In genomic region chr17:731943-732787, GRCh38 we compare ENCODE assay signal across 8 cellular contexts. TPM values are rescaled to one million over a fixed set of nuclear protein-coding genes. Genes with fewer than 3 reads are reported as not detected.
DNase-seq lines count a peak whose midpoint lies in the region; ATAC-seq, FAIRE-seq and TF ChIP-seq lines count a peak whose summit lies in the region.

TLCD3A (plus strand) TSS chr17:732596; CDS start chr17:732648, 52 bp downstream.

- WGBS in K562 (ENCODE audit: insufficient coverage, low coverage, missing lambda C conversion rate): 1% methylated on average over 10 of the region's 121 CpGs

- TF ChIP-seq CTCF in K562 (IDR thresholded peaks at IDR 0.05 in 2 of 3, conservative IDR thresholded peaks at IDR 0.05 in 1 of 3; ENCODE audit: insufficient read depth in 2 of 3, low read depth in 1 of 3, low read length in 3 of 3): no peak

- TF ChIP-seq POLR2A in GM18951 (IDR thresholded peaks at IDR 0.05; ENCODE audit: extremely low read depth, insufficient read depth, insufficient read length) (peak; percentile 51), K562 (conservative IDR thresholded peaks at IDR 0.05) (no peak)

- H3K4me3 ChIP-seq in K562 (peak within 1 kb of the TSS; percentile 61), rectal smooth muscle tissue (ENCODE audit: low read length) (peak within 1 kb of the TSS; percentile 63)

- DNase-seq in AG08396 (ENCODE audit: low spot score) (peak; percentile 93), HK-2 (ENCODE audit: unreplicated experiment) (peak; percentile 71), K562 (ENCODE audit: extremely low read depth in 1 of 4, low spot score in 3 of 4) (peak; percentile 69 to 86 (median 84)), hippocampal formation (lab: John Stamatoyannopoulos, UW) (peak; percentile 14 to 39), NCI-H2029 treated with DMSO at 0.1 percent for 48 hours (lab: John Stamatoyannopoulos, UW) (no peak)

- TF ChIP-seq RAD21 in K562 (CRISPR knock-in tag; conservative IDR thresholded peaks at IDR 0.05 in 1 of 2, IDR thresholded peaks at IDR 0.05 in 1 of 2): no peak

- H3K27me3 ChIP-seq in K562 (ENCODE audit: control insufficient read depth in 2 of 2, insufficient read depth in 2 of 2, low read length in 2 of 2): no peaks in the 10 kb centered on the region
- no peaks in the 10 kb centered on the region for H3K27me3 ChIP-seq in rectal smooth muscle tissue (ENCODE audit: control insufficient read depth, insufficient read depth, low read length)

- no peak for FAIRE-seq in K562 (lab: Jason Lieb, UNC)

- TF ChIP-seq EP300 in K562 (IDR thresholded peaks at IDR 0.05; ENCODE audit: low read length): no peak

- POLR2A ChIA-PET in K562 (lab: Yijun Ruan, JAX): interaction anchor here (1.0 kb wide), 1 partner anchor 13 kb away, joined by 3 read pairs; no protein-coding TSS in a partner anchor

- H2AFZ ChIP-seq in K562 (ENCODE audit: low read depth, low read length): peak within 1 kb of the TSS; percentile 76

- no peaks in the 10 kb centered on the region for H3K9me1 ChIP-seq in K562 (ENCODE audit: control insufficient read depth, insufficient read depth, low read length)

- CTCF ChIA-PET in K562 (lab: Yijun Ruan, JAX; ENCODE audit: low intra/inter-chr PET ratio): no interaction called here

- no TSS peak for BruUV-seq in K562 (replicated peaks; lab: Mats Ljungman, UMichigan)

- peaks cover 3% of the 10 kb centered on the region for H3K27me3 Mint-ChIP-seq in T-helper 1 cell treated with Interleukin-12 subunit alpha and Interleukin-12 subunit beta and Interleukin-4 antibody, amounts not matched to agents 30 μg/mL and 1 μg/mL, for 36 hours (ENCODE audit: low read depth)

- H3K9me3 ChIP-seq in K562 (replicated peaks; ENCODE audit: control insufficient read depth, insufficient read depth, low read depth, low read length): no peaks in the 10 kb centered on the region

- H3K27ac ChIP-seq in K562 (ENCODE audit: extremely low read depth, low read depth, low read length): peak within 1 kb of the TSS; percentile 74
- H3K27ac ChIP-seq in rectal smooth muscle tissue (ENCODE audit: low read depth, low read length): peak within 1 kb of the TSS; percentile 50

- ATAC-seq in K562: peak; percentile 83

- H3K4me3 Mint-ChIP-seq in T-helper 1 cell treated with Interleukin-12 subunit alpha and Interleukin-12 subunit beta and Interleukin-4 antibody, amounts not matched to agents 30 μg/mL and 1 μg/mL, for 36 hours: peak within 1 kb of the TSS; percentile 89

- intact Hi-C loops in K562 (cut with micrococcal nuclease): no loop called here

- H3K9me3 Mint-ChIP-seq in T-helper 1 cell treated with Interleukin-12 subunit alpha and Interleukin-12 subunit beta and Interleukin-4 antibody, amounts not matched to agents 30 μg/mL and 1 μg/mL, for 36 hours: no peaks in the 10 kb centered on the region

- H3K36me3 ChIP-seq in K562 (ENCODE audit: control insufficient read depth, insufficient read depth, low read length): peaks cover 19% of the 10 kb centered on the region; the same call in 2 of the 3 replicates
- no peaks in the 10 kb centered on the region for H3K36me3 ChIP-seq in rectal smooth muscle tissue (ENCODE audit: control insufficient read depth, insufficient read depth, low read length)

- peaks cover 18% of the 10 kb centered on the region for H3K4me1 Mint-ChIP-seq in T-helper 1 cell treated with Interleukin-12 subunit alpha and Interleukin-12 subunit beta and Interleukin-4 antibody, amounts not matched to agents 30 μg/mL and 1 μg/mL, for 36 hours (ENCODE audit: low read depth)

- H3K79me2 ChIP-seq in K562 (ENCODE audit: control insufficient read depth, insufficient read depth, low read length): peaks cover 12% of the 10 kb centered on the region; the same call in 2 of the 3 replicates

- in situ Hi-C loops in GM18951 (cut with MboI; ENCODE audit: low sequenced_read_pairs, unreplicated experiment) (no loop called here), K562 (cut with MboI) (no loop called here)

- H4K20me1 ChIP-seq in K562 (replicated peaks; ENCODE audit: control insufficient read depth, insufficient read depth, low read length): no peaks in the 10 kb centered on the region

- H3K27ac Mint-ChIP-seq in T-helper 1 cell treated with Interleukin-12 subunit alpha and Interleukin-12 subunit beta and Interleukin-4 antibody, amounts not matched to agents 30 μg/mL and 1 μg/mL, for 36 hours: peak within 1 kb of the TSS; percentile 84

- H3K4me2 ChIP-seq in K562 (ENCODE audit: insufficient read depth, low read length): peak within 1 kb of the TSS; percentile 85

- H3K36me3 Mint-ChIP-seq in T-helper 1 cell treated with Interleukin-12 subunit alpha and Interleukin-12 subunit beta and Interleukin-4 antibody, amounts not matched to agents 30 μg/mL and 1 μg/mL, for 36 hours (ENCODE audit: low read depth): peaks cover 9% of the 10 kb centered on the region

- H3K4me1 ChIP-seq in K562 (replicated peaks in 1 of 2; ENCODE audit: control insufficient read depth in 2 of 2, insufficient read depth in 2 of 2, low read length in 2 of 2) (peaks cover 7 to 17% of the 10 kb centered on the region in 2 experiments; a peak in 4 of 5 replicates), rectal smooth muscle tissue (ENCODE audit: control insufficient read depth, insufficient read depth, low read length) (no peaks in the 10 kb centered on the region)

- peak within 1 kb of the TSS; percentile 69 to 91 for H3K9ac ChIP-seq in K562 (ENCODE audit: insufficient read depth in 1 of 2, low read depth in 2 of 2, low read length in 2 of 2)
- H3K9ac ChIP-seq in rectal smooth muscle tissue (ENCODE audit: low read length): peak within 1 kb of the TSS; percentile 5

RNA-seq across cellular contexts. Expression of gene TLCD3A, which starts in this region (rescaled TPM):
- total RNA-seq in K562 (2011; cell fraction: chromatin; rRNA removed; ENCODE audit: low replicate concordance): 11.0 and 24.6 TPM in 2 replicates
- total RNA-seq in K562 (2011; cell fraction: nucleolus; rRNA removed): 20.4 and 25.5 TPM in 2 replicates
- total RNA-seq in K562 (2011; cell fraction: nucleoplasm; rRNA removed): 20.2 and 23.2 TPM in 2 replicates
- 7.9 and 10.8 TPM in 2 replicates for total RNA-seq in K562 (2014; rRNA removed)
- total RNA-seq in K562 (2014; rRNA removed; fragmentation: Illumina TruSeq; extraction: Trizol): 5.6 and 6.5 TPM in 2 replicates
- total RNA-seq in K562 (2015; rRNA removed; fragmentation: Illumina TruSeq; extraction: Trizol): 6.9 and 7.1 TPM in 2 replicates
- total RNA-seq in K562 (2021): 8.7 and 9.3 TPM in 2 replicates
- 11.9 and 13.5 TPM in 2 replicates for polyA plus RNA-seq in K562 (2011; rRNA removed)
- polyA plus RNA-seq in K562 (2011; cell fraction: cytosol; rRNA removed): 16.7 and 24.3 TPM in 2 replicates
- polyA plus RNA-seq in K562 (2011; cell fraction: nucleus; rRNA removed): 8.0 and 11.5 TPM in 2 replicates
- 9.3 and 10.4 TPM in 2 replicates for polyA plus RNA-seq in K562 (2012)
- polyA plus RNA-seq in K562 (2014; fragmentation: Illumina TruSeq; extraction: Trizol): 8.2 and 9.4 TPM in 2 replicates
- 1 to 10 TPM; 1.3 to 1.7 TPM for polyA plus RNA-seq in K562 (2014; fragmentation: Nextera tagmentation; extraction: Ambion mirVana)
- polyA plus RNA-seq in K562 (2014; rRNA removed): 7.3 and 9.4 TPM in 2 replicates
- polyA minus RNA-seq in K562 (2011; rRNA and poly(A)+ RNA removed): 12.4 and 20.2 TPM in 2 replicates
- polyA minus RNA-seq in K562 (2011; cell fraction: cytosol; rRNA and poly(A)+ RNA removed): 10.1 and 10.3 TPM in 2 replicates
- polyA minus RNA-seq in K562 (2011; cell fraction: nucleus; rRNA and poly(A)+ RNA removed): 4.4 and 5.2 TPM in 2 replicates
